In the genomic region with DNA sequence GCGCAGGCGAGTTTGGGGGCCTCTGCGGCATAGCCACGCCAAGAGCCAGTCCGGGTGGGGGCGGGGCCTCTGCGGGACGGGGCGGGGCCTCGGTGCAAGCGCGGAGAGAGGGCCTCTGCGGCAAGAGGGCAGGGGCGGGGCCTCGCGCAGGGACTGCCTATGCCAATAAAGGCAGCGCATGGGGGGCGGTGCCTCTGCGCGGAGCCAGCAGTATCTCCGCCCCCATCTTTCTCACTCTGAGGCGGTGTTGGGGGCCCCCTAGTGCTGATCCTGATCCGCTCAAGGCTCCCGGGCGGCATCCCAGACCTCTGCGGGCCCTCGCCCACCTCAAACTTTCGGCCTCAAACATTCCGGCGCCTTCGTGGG, we compare ENCODE assay signal across 8 cellular contexts. TPM values are rescaled to one million over a fixed set of nuclear protein-coding genes. Genes with fewer than 3 reads are reported as not detected.
DNase-seq lines count a peak whose midpoint lies in the region; ATAC-seq and TF ChIP-seq lines count a peak whose summit lies in the region.

No MANE protein-coding gene starts in this region.

- H3K27me3 Mint-ChIP-seq in Calu3 (ENCODE audit: unreplicated experiment) = peaks cover 90% of the 10 kb centered on the region

- H3K4me3 Mint-ChIP-seq in Calu3 (ENCODE audit: low read depth, unreplicated experiment) = peak overlapping the region; percentile 65

- CTCF ChIA-PET in Calu3 (lab: Charles Lee) = interaction anchor here (0.6 kb wide), 1 partner anchor 64 kb away, joined by 3 read pairs; no protein-coding TSS in a partner anchor

- intact Hi-C loops in Calu3 (cut with micrococcal nuclease; ENCODE audit: unreplicated experiment) = loop anchor here (10.0 kb wide), 1 partner anchor 204 kb away; a partner anchor contains a TSS

- peak overlapping the region; percentile 13 for H3K4me3 ChIP-seq in urinary bladder (ENCODE audit: low read depth, low read length)

- no TSS peak for BruUV-seq in Calu3 (replicated peaks; lab: Mats Ljungman, UMichigan)

- ATAC-seq in foreskin keratinocyte (peak; percentile 91), HG03571 (IDR thresholded peaks at IDR 0.05; ENCODE audit: unreplicated experiment) (no peak)

- peaks cover 38% of the 10 kb centered on the region for H3K27me3 ChIP-seq in foreskin keratinocyte

- peaks cover 29% of the 10 kb centered on the region for H3K4me1 Mint-ChIP-seq in Calu3 (ENCODE audit: low read depth, unreplicated experiment)

- WGBS in urinary bladder = 2% methylated on average over 31 of the region's 31 CpGs

- no peak overlapping the region for H3K27ac ChIP-seq in foreskin keratinocyte
- no peak overlapping the region for H3K27ac ChIP-seq in urinary bladder (ENCODE audit: low read depth)

- H3K36me3 Mint-ChIP-seq in Calu3 (ENCODE audit: insufficient read depth, unreplicated experiment) = peaks cover 7% of the 10 kb centered on the region

- no peak overlapping the region for H3K27ac Mint-ChIP-seq in Calu3 (ENCODE audit: unreplicated experiment)

- peak; percentile 86 for DNase-seq in Calu3
- DNase-seq in GOT3 (lab: John Stamatoyannopoulos, UW) = peak; percentile 41
- DNase-seq in NOMO-1 treated with dmso at 0.1 percent for 144 hours (lab: John Stamatoyannopoulos, UW; ENCODE audit: unreplicated experiment) = peak; percentile 23
- DNase-seq in activated T-helper 9 cell treated with anti-CD3 and anti-CD28 coated beads, Interleukin-2, amount 50 U/mL, for 16 hours (ENCODE audit: low read depth) = peak; percentile 63
- peak; percentile 35 to 69 for DNase-seq in foreskin keratinocyte
- DNase-seq in pons (ENCODE audit: low spot score) = peak; percentile 47

- no peaks in the 10 kb centered on the region for H3K36me3 ChIP-seq in urinary bladder (ENCODE audit: insufficient read depth)

- peaks cover 14% of the 10 kb centered on the region for H3K4me1 ChIP-seq in foreskin keratinocyte
- no peaks in the 10 kb centered on the region for H3K4me1 ChIP-seq in urinary bladder (ENCODE audit: insufficient read depth)

- TF ChIP-seq CTCF in Calu3 (IDR thresholded peaks at IDR 0.05; ENCODE audit: unreplicated experiment) (peak; percentile 23), foreskin keratinocyte (conservative IDR thresholded peaks at IDR 0.05) (peak; percentile 83)

- H3K9me3 Mint-ChIP-seq in Calu3 (ENCODE audit: low read depth, unreplicated experiment) = no peaks in the 10 kb centered on the region

RNA-seq across cellular contexts. Expression of a gene that starts 9.2 kb away (rescaled TPM):
- total RNA-seq in Calu3 (2022) = 11.5 and 12.6 TPM in 2 replicates
- 16.9 and 18.3 TPM in 2 replicates for total RNA-seq in foreskin keratinocyte
- 11.1 and 11.4 TPM in 2 replicates for polyA plus RNA-seq in foreskin keratinocyte
- total RNA-seq in urinary bladder = 1.3 TPM
- 0.42 TPM for polyA plus RNA-seq in urinary bladder

RNA-seq across cellular contexts. Expression of a gene that starts 11.1 kb away (rescaled TPM):
- total RNA-seq in Calu3 (2022) (not detected in 2 replicates), foreskin keratinocyte (0.78 and 1.3 TPM in 2 replicates), urinary bladder (not detected)
- polyA plus RNA-seq in foreskin keratinocyte (1.8 and 3.1 TPM in 2 replicates), urinary bladder (0.08 TPM)

RNA-seq across cellular contexts. Expression of a gene that starts 11.3 kb away (rescaled TPM):
- not detected in 2 replicates for total RNA-seq in Calu3 (2022)
- total RNA-seq in foreskin keratinocyte = not detected in 2 replicates
- polyA plus RNA-seq in foreskin keratinocyte = not detected in 2 replicates
- total RNA-seq in urinary bladder = not detected
- not detected for polyA plus RNA-seq in urinary bladder

RNA-seq across cellular contexts. Expression of a gene that starts 28.1 kb away (rescaled TPM):
- total RNA-seq in Calu3 (2022) = 66.3 and 67.7 TPM in 2 replicates
- total RNA-seq in foreskin keratinocyte = 62.5 and 72.1 TPM in 2 replicates
- polyA plus RNA-seq in foreskin keratinocyte = 56.6 and 61.4 TPM in 2 replicates
- 19.3 TPM for total RNA-seq in urinary bladder
- 26.3 TPM for polyA plus RNA-seq in urinary bladder

Comparison
In these comparisons a context has a peak if more than half of its experiments do, and no peak if none do; other contexts are left out.
1. DNase-seq: peak in every context shown above with its lines; median percentile 86 in Calu3; 63 in activated T-helper 9 cell treated with anti-CD3 and anti-CD28 coated beads, Interleukin-2, amount 50 U/mL, for 16 hours; 52 in foreskin keratinocyte; 47 in pons; 41 in GOT3; 23 in NOMO-1 treated with dmso at 0.1 percent for 144 hours.